In the genomic region with DNA sequence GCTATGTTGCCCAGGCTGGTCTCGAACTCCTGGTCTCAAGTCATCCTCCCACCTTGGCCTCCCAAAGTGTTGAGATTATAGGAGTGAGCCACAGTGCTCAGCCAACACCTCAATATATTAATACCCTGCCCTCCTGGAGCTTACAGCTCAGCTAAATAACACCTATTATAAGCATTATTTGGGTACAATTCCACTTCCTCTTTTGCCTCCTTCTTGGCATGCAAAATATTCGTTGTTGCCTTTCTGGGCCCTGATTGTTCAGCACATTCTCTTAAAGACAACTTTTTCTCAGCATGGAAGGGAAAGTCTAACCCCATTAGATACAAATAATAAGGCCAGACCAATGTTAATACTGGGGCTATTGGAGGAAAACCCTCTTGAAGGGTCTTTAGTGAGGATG, we compare ENCODE assay signal across 19 cellular contexts. TPM values are rescaled to one million over a fixed set of nuclear protein-coding genes. Genes with fewer than 3 reads are reported as not detected.
DNase-seq lines count a peak whose midpoint lies in the region; ATAC-seq and TF ChIP-seq lines count a peak whose summit lies in the region.
"Had no signal": no experiment of that assay in that cellular context is flagged by ENCODE, and none has a peak within 500 bp of the region (broad histone marks: within the 10 kb centered on the region; RNA-seq: fewer than 3 reads in every experiment).

No MANE protein-coding gene starts in this region.

- TF ChIP-seq POLR2A in NB4 (IDR thresholded peaks at IDR 0.05; ENCODE audit: extremely low read depth, insufficient read length) (no peak), body of pancreas (IDR thresholded peaks at IDR 0.05) (no peak)

- CTCF ChIA-PET in CD4-positive, alpha-beta T cell (lab: Charles Lee): no interaction called here
- CTCF ChIA-PET in activated CD8-positive, alpha-beta T cell treated with anti-CD3 and anti-CD28 coated beads for 36 hours (lab: Charles Lee): no interaction called here

- no peaks in the 10 kb centered on the region for H3K36me3 Mint-ChIP-seq in CD4-positive, alpha-beta T cell (ENCODE audit: low read depth)
- no peaks in the 10 kb centered on the region for H3K36me3 Mint-ChIP-seq in naive B cell
- H3K36me3 Mint-ChIP-seq in activated CD8-positive, alpha-beta T cell treated with anti-CD3 and anti-CD28 coated beads for 36 hours (ENCODE audit: low read depth): no peaks in the 10 kb centered on the region

- WGBS in body of pancreas, 2 donors: 50 to 53% methylated on average over 2 of the region's 2 CpGs

- H3K4me3 ChIP-seq in NB4 (ENCODE audit: low read depth, low read length): no peak overlapping the region
- no peak overlapping the region for H3K4me3 ChIP-seq in body of pancreas
- no peak overlapping the region for H3K4me3 ChIP-seq in SJCRH30
- H3K4me3 ChIP-seq: GM23338, mucosa of descending colon, right atrium auricular region, vagina had no signal

- DNase-seq in CD4-positive, alpha-beta T cell: no peak
- peak; percentile 30 for DNase-seq in NB4 (ENCODE audit: low read depth)
- DNase-seq in body of pancreas: no peak
- no peak for DNase-seq in naive B cell
- no peak for DNase-seq in SJCRH30
- DNase-seq in activated CD8-positive, alpha-beta T cell treated with anti-CD3 and anti-CD28 coated beads for 36 hours: no peak
- DNase-seq in EL: no peak
- DNase-seq: GDM1, NCI-H1417 treated with DMSO at 0.1 percent for 48 hours, NCI-H2171 treated with DMSO at 0.1 percent for 48 hours, NCI-H774, T-helper 1 cell had no signal

- H3K27me3 Mint-ChIP-seq in CD4-positive, alpha-beta T cell: no peaks in the 10 kb centered on the region
- no peaks in the 10 kb centered on the region for H3K27me3 Mint-ChIP-seq in naive B cell
- peaks cover 4% of the 10 kb centered on the region for H3K27me3 Mint-ChIP-seq in activated CD8-positive, alpha-beta T cell treated with anti-CD3 and anti-CD28 coated beads for 36 hours

- H3K9me3 Mint-ChIP-seq in CD4-positive, alpha-beta T cell: no peaks in the 10 kb centered on the region
- H3K9me3 Mint-ChIP-seq in naive B cell: no peaks in the 10 kb centered on the region
- H3K9me3 Mint-ChIP-seq in activated CD8-positive, alpha-beta T cell treated with anti-CD3 and anti-CD28 coated beads for 36 hours: no peaks in the 10 kb centered on the region
- H3K9me3 Mint-ChIP-seq: GM23338 had no signal

- intact Hi-C loops in CD4-positive, alpha-beta T cell (cut with DNase I, micrococcal nuclease): no loop called here
- intact Hi-C loops in body of pancreas (cut with DNase I): no loop called here
- intact Hi-C loops in activated CD8-positive, alpha-beta T cell treated with anti-CD3 and anti-CD28 coated beads for 36 hours (cut with micrococcal nuclease): no loop called here

- TF ChIP-seq CTCF in CD4-positive, alpha-beta T cell (IDR thresholded peaks at IDR 0.05): no peak
- TF ChIP-seq CTCF in NB4 (IDR thresholded peaks at IDR 0.05; ENCODE audit: low read depth, low read length): no peak
- TF ChIP-seq CTCF in body of pancreas (IDR thresholded peaks at IDR 0.05): no peak
- TF ChIP-seq CTCF in activated CD8-positive, alpha-beta T cell treated with anti-CD3 and anti-CD28 coated beads for 36 hours (IDR thresholded peaks at IDR 0.05): no peak

- peaks cover 88% of the 10 kb centered on the region for H3K4me1 ChIP-seq in body of pancreas
- H3K4me1 ChIP-seq in SJCRH30: no peaks in the 10 kb centered on the region

- peaks cover 10% of the 10 kb centered on the region for H3K4me1 Mint-ChIP-seq in CD4-positive, alpha-beta T cell (ENCODE audit: low read depth)
- H3K4me1 Mint-ChIP-seq in naive B cell: peaks cover 16 to 29% (median 25%) of the 10 kb centered on the region in 3 donors
- peaks cover 5% of the 10 kb centered on the region for H3K4me1 Mint-ChIP-seq in activated CD8-positive, alpha-beta T cell treated with anti-CD3 and anti-CD28 coated beads for 36 hours (ENCODE audit: low read depth)

- no peak overlapping the region for H3K27ac Mint-ChIP-seq in CD4-positive, alpha-beta T cell
- H3K27ac Mint-ChIP-seq in naive B cell: no peak overlapping the region
- no peak overlapping the region for H3K27ac Mint-ChIP-seq in activated CD8-positive, alpha-beta T cell treated with anti-CD3 and anti-CD28 coated beads for 36 hours
- H3K27ac Mint-ChIP-seq: GM23338 had no signal

- H3K4me3 Mint-ChIP-seq in CD4-positive, alpha-beta T cell: peak overlapping the region; percentile 7
- peak overlapping the region in 1 of 8 donors; percentile 13 for H3K4me3 Mint-ChIP-seq in naive B cell
- no peak overlapping the region for H3K4me3 Mint-ChIP-seq in activated CD8-positive, alpha-beta T cell treated with anti-CD3 and anti-CD28 coated beads for 36 hours
- H3K4me3 Mint-ChIP-seq: GM23338 had no signal

- no peak for ATAC-seq in CD4-positive, alpha-beta T cell (ENCODE audit: poor library complexity)
- no peak for ATAC-seq in body of pancreas
- ATAC-seq in naive B cell (ENCODE audit: low read depth in 2 of 2): peak; percentile 20 to 22
- no peak for ATAC-seq in HG03280 (IDR thresholded peaks at IDR 0.05; ENCODE audit: unreplicated experiment)
- ATAC-seq in activated CD8-positive, alpha-beta T cell treated with anti-CD3 and anti-CD28 coated beads for 36 hours: no peak
- ATAC-seq: GM23338 had no signal

- H3K27ac ChIP-seq in CD4-positive, alpha-beta T cell (ENCODE audit: low read depth, low read length): no peak overlapping the region
- peak overlapping the region in 3 of 4 donors; percentile 68 to 84 (median 82) for H3K27ac ChIP-seq in body of pancreas
- no peak overlapping the region for H3K27ac ChIP-seq in SJCRH30
- H3K27ac ChIP-seq: right atrium auricular region had no signal

- POLR2A ChIA-PET in CD4-positive, alpha-beta T cell (lab: Charles Lee): no interaction called here
- POLR2A ChIA-PET in activated CD8-positive, alpha-beta T cell treated with anti-CD3 and anti-CD28 coated beads for 36 hours (lab: Charles Lee): interaction anchor here (1.3 kb wide), 1 partner anchor 11 kb away, joined by 3 read pairs; no protein-coding TSS in a partner anchor

- H3K27me3 ChIP-seq in CD4-positive, alpha-beta T cell (ENCODE audit: control insufficient read depth, insufficient read depth, low read length): no peaks in the 10 kb centered on the region
- H3K27me3 ChIP-seq in body of pancreas: no peaks in the 10 kb centered on the region
- H3K27me3 ChIP-seq in SJCRH30: no peaks in the 10 kb centered on the region; the same call in 1 of the 2 replicates
- H3K27me3 ChIP-seq: right atrium auricular region, vagina had no signal

- H3K9me3 ChIP-seq in CD4-positive, alpha-beta T cell (ENCODE audit: control insufficient read depth, low read length): no peaks in the 10 kb centered on the region
- H3K9me3 ChIP-seq in body of pancreas: no peaks in the 10 kb centered on the region
- H3K9me3 ChIP-seq in SJCRH30 (replicated peaks): no peaks in the 10 kb centered on the region
- H3K9me3 ChIP-seq: Caco-2, mucosa of descending colon, right atrium auricular region, vagina had no signal

- H3K36me3 ChIP-seq in body of pancreas (replicated peaks in 1 of 2; ENCODE audit: insufficient read depth in 1 of 2, low read depth in 2 of 2): no peaks in the 10 kb centered on the region
- no peaks in the 10 kb centered on the region for H3K36me3 ChIP-seq in SJCRH30
- H3K36me3 ChIP-seq: right atrium auricular region, vagina had no signal

RNA-seq across cellular contexts. Expression of a gene that starts 2.8 kb away (rescaled TPM):
- total RNA-seq in CD4-positive, alpha-beta T cell: 1 to 10 TPM; 1.1 to 1.5 TPM
- 1 to 10 TPM; 3.0 to 4.4 TPM for total RNA-seq in body of pancreas
- under 1 TPM in 4 of 6 donors, not detected in 2; 0.08 to 0.24 (median 0.12) TPM for polyA plus RNA-seq in naive B cell (ENCODE audit: low read depth in 6 of 6)
- total RNA-seq in SJCRH30 (2014; rRNA removed; shearing (Covaris generic)): 2.1 and 2.4 TPM in 2 replicates
- 1 to 10 TPM; 6.8 to 8.0 TPM for total RNA-seq in activated CD8-positive, alpha-beta T cell treated with anti-CD3 and anti-CD28 coated beads for 36 hours

RNA-seq across cellular contexts. Expression of a gene that starts 13.5 kb away (rescaled TPM):
- not detected for total RNA-seq in CD4-positive, alpha-beta T cell
- not detected for total RNA-seq in body of pancreas
- under 1 TPM in 1 of 6 donors, not detected in 5; 0.15 TPM for polyA plus RNA-seq in naive B cell (ENCODE audit: low read depth in 6 of 6)
- 28.9 and 34.3 TPM in 2 replicates for total RNA-seq in SJCRH30 (2014; rRNA removed; shearing (Covaris generic))
- total RNA-seq in activated CD8-positive, alpha-beta T cell treated with anti-CD3 and anti-CD28 coated beads for 36 hours: 10 to 100 TPM in 1 of 2 experiments, 1 to 10 TPM in 1; 8.8 to 10.3 TPM
- total RNA-seq: left lobe of liver, right atrium auricular region had no signal

RNA-seq across cellular contexts. Expression of a gene that starts 33.5 kb away (rescaled TPM):
- total RNA-seq in CD4-positive, alpha-beta T cell: 10 to 100 TPM; 25.2 to 25.6 TPM
- total RNA-seq in body of pancreas: 10 to 100 TPM in 1 of 2 donors, 1 to 10 TPM in 1; 6.3 to 11.4 TPM
- 100 to 1,000 TPM; 109 to 169 (median 137) TPM for polyA plus RNA-seq in naive B cell (ENCODE audit: low read depth in 6 of 6)
- 1,028 and 1,091 TPM in 2 replicates for total RNA-seq in SJCRH30 (2014; rRNA removed; shearing (Covaris generic))
- total RNA-seq in activated CD8-positive, alpha-beta T cell treated with anti-CD3 and anti-CD28 coated beads for 36 hours: 100 to 1,000 TPM; 487 to 493 TPM

RNA-seq across cellular contexts. Expression of a gene that starts 53.0 kb away (rescaled TPM):
- 10 to 100 TPM; 25.5 to 28.0 TPM for total RNA-seq in CD4-positive, alpha-beta T cell
- total RNA-seq in body of pancreas: 10 to 100 TPM; 39.7 to 56.4 TPM
- polyA plus RNA-seq in naive B cell (ENCODE audit: low read depth in 6 of 6): 10 to 100 TPM; 31.9 to 70.8 (median 38.7) TPM
- 47.9 and 49.9 TPM in 2 replicates for total RNA-seq in SJCRH30 (2014; rRNA removed; shearing (Covaris generic))
- 10 to 100 TPM; 25.6 to 27.4 TPM for total RNA-seq in activated CD8-positive, alpha-beta T cell treated with anti-CD3 and anti-CD28 coated beads for 36 hours

Comparison
In these comparisons a context has a peak if more than half of its experiments do, and no peak if none do; other contexts are left out.
1. ATAC-seq: peak in naive B cell (2 of 2); none in CD4-positive, alpha-beta T cell (single experiment), body of pancreas (single experiment), HG03280 (single experiment) and activated CD8-positive, alpha-beta T cell treated with anti-CD3 and anti-CD28 coated beads for 36 hours (single experiment).
2. H3K27ac ChIP-seq: peak in body of pancreas (3 of 4); none in CD4-positive, alpha-beta T cell (single experiment) and SJCRH30 (single experiment).
3. RNA of a gene that starts 13.5 kb away (total RNA-seq): 28.9 to 34.3 TPM in SJCRH30 and 8.8 to 10.3 TPM in activated CD8-positive, alpha-beta T cell treated with anti-CD3 and anti-CD28 coated beads for 36 hours; not detected in CD4-positive, alpha-beta T cell and not detected in body of pancreas; every median in the first group is over 4 times any median in the second.
4. RNA of a gene that starts 33.5 kb away (total RNA-seq): 1,028 to 1,091 TPM in SJCRH30 and 487 to 493 TPM in activated CD8-positive, alpha-beta T cell treated with anti-CD3 and anti-CD28 coated beads for 36 hours; 25.2 to 25.6 TPM in CD4-positive, alpha-beta T cell and 6.3 to 11.4 TPM in body of pancreas; every median in the first group is over 10 times any median in the second.